ENCODE assay signal across 8 cellular contexts in genomic region chr2:69829243-69830044, GRCh38. TPM values are rescaled to one million over a fixed set of nuclear protein-coding genes. Genes with fewer than 3 reads are reported as not detected.
A peak's percentile ranks its signal among the peaks of the same experiment; 100 is the strongest.
DNase-seq lines count a peak whose midpoint lies in the region; ATAC-seq and TF ChIP-seq lines count a peak whose summit lies in the region.

Gene GMCL1, plus strand, starts transcription at chr2:69829660. Its CDS starts 233 bp downstream, at chr2:69829893.

- H3K4me1 Mint-ChIP-seq in naive thymus-derived CD8-positive, alpha-beta T cell: peaks cover 16 to 60% (median 56%) of the 10 kb centered on the region in 4 donors
- peaks cover 13 to 44% of the 10 kb centered on the region in 2 donors for H3K4me1 Mint-ChIP-seq in stimulated activated naive B cell treated with anti-CD40 and anti-IgM and Interleukin-4, amounts not matched to agents 10 μg/mL and 1 μg/mL and 100 μg/mL, for 72 hours

- peak within 1 kb of the TSS; percentile 91 to 99 (median 96) for H3K27ac Mint-ChIP-seq in naive thymus-derived CD8-positive, alpha-beta T cell
- H3K27ac Mint-ChIP-seq in stimulated activated naive B cell treated with anti-CD40 and anti-IgM and Interleukin-4, amounts not matched to agents 10 μg/mL and 1 μg/mL and 100 μg/mL, for 72 hours: peak within 1 kb of the TSS; percentile 95

- peak within 1 kb of the TSS; percentile 88 to 99 (median 92) for H3K4me3 Mint-ChIP-seq in naive thymus-derived CD8-positive, alpha-beta T cell
- H3K4me3 Mint-ChIP-seq in stimulated activated naive B cell treated with anti-CD40 and anti-IgM and Interleukin-4, amounts not matched to agents 10 μg/mL and 1 μg/mL and 100 μg/mL, for 72 hours: peak within 1 kb of the TSS; percentile 96 to 98

- no peaks in the 10 kb centered on the region for H3K9me3 Mint-ChIP-seq in naive thymus-derived CD8-positive, alpha-beta T cell
- H3K9me3 Mint-ChIP-seq in stimulated activated naive B cell treated with anti-CD40 and anti-IgM and Interleukin-4, amounts not matched to agents 10 μg/mL and 1 μg/mL and 100 μg/mL, for 72 hours: no peaks in the 10 kb centered on the region

- DNase-seq in EL (peak; percentile 95), H4 (ENCODE audit: low spot score) (peak; percentile 94), LNCaP clone FGC (ENCODE audit: low read depth) (peak; percentile 52), RPMI8226 (peak; percentile 99), fibroblast of mammary gland (ENCODE audit: low read depth) (peak; percentile 94)
- DNase-seq in activated T-helper 1 cell treated with anti-CD3 and anti-CD28 coated beads, Interleukin-2, amount 50 U/mL, for 16 hours (ENCODE audit: low read depth in 1 of 2, low spot score in 1 of 2): peak; percentile 98
- DNase-seq in naive thymus-derived CD8-positive, alpha-beta T cell: peak; percentile 97 to 99 (median 99)
- DNase-seq in stimulated activated naive B cell treated with anti-CD40 and anti-IgM and Interleukin-4, amounts not matched to agents 10 μg/mL and 1 μg/mL and 100 μg/mL, for 72 hours: peak; percentile 97

- H3K4me3 ChIP-seq in LNCaP clone FGC (ENCODE audit: low read depth, low read length) (peak within 1 kb of the TSS; percentile 77), fibroblast of mammary gland (ENCODE audit: control insufficient read depth, low read depth, low read length) (peak within 1 kb of the TSS; percentile 87)

- peak; percentile 90 for ATAC-seq in naive thymus-derived CD8-positive, alpha-beta T cell
- peak; percentile 96 for ATAC-seq in stimulated activated naive B cell treated with anti-CD40 and anti-IgM and Interleukin-4, amounts not matched to agents 10 μg/mL and 1 μg/mL and 100 μg/mL, for 72 hours (replicated peaks)

- H3K36me3 Mint-ChIP-seq in naive thymus-derived CD8-positive, alpha-beta T cell: peaks cover 0 to 21% (median 2%) of the 10 kb centered on the region in 3 donors
- H3K36me3 Mint-ChIP-seq in stimulated activated naive B cell treated with anti-CD40 and anti-IgM and Interleukin-4, amounts not matched to agents 10 μg/mL and 1 μg/mL and 100 μg/mL, for 72 hours: peaks cover 11 to 23% of the 10 kb centered on the region in 2 donors

- TF ChIP-seq CTCF in LNCaP clone FGC (IDR thresholded peaks at IDR 0.05; ENCODE audit: control insufficient read depth, extremely low read depth, insufficient read depth) (no peak), fibroblast of mammary gland (conservative IDR thresholded peaks at IDR 0.05; ENCODE audit: control insufficient read depth, insufficient read depth, low read depth, low read length) (no peak)

- H3K27me3 Mint-ChIP-seq in naive thymus-derived CD8-positive, alpha-beta T cell: no peaks in the 10 kb centered on the region
- H3K27me3 Mint-ChIP-seq in stimulated activated naive B cell treated with anti-CD40 and anti-IgM and Interleukin-4, amounts not matched to agents 10 μg/mL and 1 μg/mL and 100 μg/mL, for 72 hours: no peaks in the 10 kb centered on the region

- POLR2A ChIA-PET in naive thymus-derived CD8-positive, alpha-beta T cell (lab: Charles Lee): interaction anchor here (0.6 to 2.9 kb wide), 16 partner anchors 13 to 472 kb away, joined by 3 to 9 read pairs (median 4); partner anchors contain the start of genes ANXA4, C2orf42, FAM136A and MXD1

RNA-seq across cellular contexts. Expression of gene GMCL1, which starts in this region (rescaled TPM):
- 3.1 and 7.5 TPM in 2 replicates for total RNA-seq in H4 (2014; rRNA removed; shearing (Covaris generic))
- total RNA-seq in naive thymus-derived CD8-positive, alpha-beta T cell: 10 to 100 TPM; 30.8 to 37.7 TPM
- 10 to 100 TPM; 30.2 to 45.3 (median 41.4) TPM for polyA plus RNA-seq in naive thymus-derived CD8-positive, alpha-beta T cell

Comparison
In these comparisons a context has a peak if more than half of its experiments do, and no peak if none do; other contexts are left out.
1. Peak in every context shown above with its lines: DNase-seq, ATAC-seq and H3K4me3 ChIP-seq.